Comparison of ENCODE assay signal across 33 cellular contexts in the genomic region with DNA sequence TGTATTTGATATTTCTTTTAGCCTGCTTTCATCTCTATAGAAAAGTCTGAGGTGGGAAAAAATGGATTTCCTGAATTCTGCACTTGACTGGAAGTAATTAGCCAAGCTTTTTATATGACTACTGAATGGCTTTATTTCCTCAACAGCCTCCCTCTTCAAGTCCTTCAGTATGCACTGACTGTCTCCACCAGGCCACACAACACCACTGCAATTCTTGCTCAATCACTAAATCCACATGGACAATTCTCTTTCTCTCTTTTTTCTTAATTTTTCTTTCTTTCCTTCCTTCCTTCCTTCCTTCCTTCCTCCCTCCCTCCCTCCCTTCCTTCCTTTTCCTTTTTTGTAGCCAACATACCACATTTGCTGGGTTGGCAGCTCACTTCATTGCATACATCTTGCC.
"Had no signal": no experiment of that assay in that cellular context is flagged by ENCODE, and none has a peak within 500 bp of the region (broad histone marks: within the 10 kb centered on the region; RNA-seq: fewer than 3 reads in every experiment).

No MANE protein-coding gene starts in this region.

- H3K27ac ChIP-seq: ascending aorta, cardiac muscle cell, PC-9, RWPE1, WERI-Rb-1 had no signal

- H3K9me3 ChIP-seq: ascending aorta had no signal

- H3K27ac Mint-ChIP-seq: activated CD4-positive, alpha-beta memory T cell treated with anti-CD3 and anti-CD28 coated beads, Interleukin-2, amount 10 ng/mL, durations not matched to agents 7 days and 5 days; activated CD8-positive, alpha-beta memory T cell treated with anti-CD3 and anti-CD28 coated beads, Interleukin-2, amount 10 ng/mL, durations not matched to agents 7 days and 5 days; activated naive CD4-positive, alpha-beta T cell treated with anti-CD3 and anti-CD28 coated beads, Interleukin-2, amount 50 U/mL, for 24 hours; activated naive CD8-positive, alpha-beta T cell treated with anti-CD3 and anti-CD28 coated beads, Interleukin-2, amount 10 ng/mL, durations not matched to agents 7 days and 5 days; activated T-cell treated with anti-CD3 and anti-CD28 coated beads, Interleukin-2, amount 50 U/mL, for 72 hours; activated T-helper 2 cell treated with anti-CD3 and anti-CD28 coated beads, Interferon-gamma antibody, Interleukin-2, Interleukin-4, amounts not matched to agents 10 μg/mL and 5 μg/mL and 100 μg/mL, durations not matched to agents 14 hours and 24 hours and 36 hours had no signal

- H3K36me3 ChIP-seq: ascending aorta, cardiac muscle cell, WERI-Rb-1 had no signal

- H3K36me3 Mint-ChIP-seq: activated CD8-positive, alpha-beta memory T cell treated with anti-CD3 and anti-CD28 coated beads, Interleukin-2, amount 10 ng/mL, durations not matched to agents 7 days and 5 days; activated naive CD4-positive, alpha-beta T cell treated with anti-CD3 and anti-CD28 coated beads, Interleukin-2, amount 50 U/mL, for 24 hours; activated naive CD8-positive, alpha-beta T cell treated with anti-CD3 and anti-CD28 coated beads, Interleukin-2, amount 10 ng/mL, durations not matched to agents 7 days and 5 days had no signal

- H3K4me3 ChIP-seq: ascending aorta, cardiac muscle cell, PC-9 had no signal

- H3K4me2 ChIP-seq: PC-9 had no signal

- H3K27me3 ChIP-seq: ascending aorta, cardiac muscle cell had no signal

- ATAC-seq: activated CD8-positive, alpha-beta memory T cell treated with anti-CD3 and anti-CD28 coated beads, Interleukin-2, amount 10 ng/mL, durations not matched to agents 7 days and 5 days; activated T-cell treated with anti-CD3 and anti-CD28 coated beads, Interleukin-2, amount 50 U/mL, for 72 hours; Right ventricle myocardium inferior had no signal

- H2AFZ ChIP-seq: PC-9 had no signal

- H3K4me3 Mint-ChIP-seq: activated CD4-positive, alpha-beta memory T cell treated with anti-CD3 and anti-CD28 coated beads, Interleukin-2, amount 10 ng/mL, durations not matched to agents 7 days and 5 days; activated CD8-positive, alpha-beta memory T cell treated with anti-CD3 and anti-CD28 coated beads, Interleukin-2, amount 10 ng/mL, durations not matched to agents 7 days and 5 days; activated naive CD4-positive, alpha-beta T cell treated with anti-CD3 and anti-CD28 coated beads, Interleukin-2, amount 50 U/mL, for 24 hours; activated naive CD8-positive, alpha-beta T cell treated with anti-CD3 and anti-CD28 coated beads, Interleukin-2, amount 10 ng/mL, durations not matched to agents 7 days and 5 days; activated T-cell treated with anti-CD3 and anti-CD28 coated beads, Interleukin-2, amount 50 U/mL, for 72 hours; central memory CD8-positive, alpha-beta T cell had no signal

- DNase-seq: activated CD4-positive, alpha-beta memory T cell treated with anti-CD3 and anti-CD28 coated beads, Interleukin-2, amount 10 ng/mL, durations not matched to agents 7 days and 5 days; activated CD4-positive, alpha-beta T cell treated with anti-CD3 and anti-CD28 coated beads for 1 hour; activated CD4-positive, alpha-beta T cell treated with anti-CD3 and anti-CD28 coated beads for 48 hours; activated CD4-positive, CD25-positive, alpha-beta regulatory T cell; activated CD8-positive, alpha-beta memory T cell treated with anti-CD3 and anti-CD28 coated beads for 24 hours; activated CD8-positive, alpha-beta memory T cell treated with anti-CD3 and anti-CD28 coated beads, Interleukin-2, amount 10 ng/mL, durations not matched to agents 7 days and 5 days; activated CD8-positive, alpha-beta memory T cell treated with anti-CD3 and anti-CD28 coated beads, Interleukin-2, amount 50 U/mL, for 48 hours; activated gamma-delta T cell; activated naive CD4-positive, alpha-beta T cell treated with Interleukin-2 at 50 U/mL for 16 hours; activated naive CD8-positive, alpha-beta T cell treated with anti-CD3 and anti-CD28 coated beads, Interleukin-2, amount 10 ng/mL, durations not matched to agents 7 days and 5 days; activated T-cell treated with anti-CD3 and anti-CD28 coated beads, Interleukin-2, amount 50 U/mL, for 72 hours; amygdala; Karpas-422; NCI-H1105; NCI-H1417 treated with DMSO at 0.1 percent for 48 hours; NCI-H187 treated with DMSO at 0.1 percent for 48 hours; NCI-H2081; NCI-H345; NCI-H524 treated with DMSO at 0.1 percent for 48 hours; PC-9; SIG-M5; SW 1271; T-helper 1 cell; T-helper 2 cell; T-helper 9 cell; WERI-Rb-1 had no signal

- H3K9me3 Mint-ChIP-seq: activated CD4-positive, alpha-beta memory T cell treated with anti-CD3 and anti-CD28 coated beads, Interleukin-2, amount 10 ng/mL, durations not matched to agents 7 days and 5 days; activated naive CD4-positive, alpha-beta T cell treated with anti-CD3 and anti-CD28 coated beads, Interleukin-2, amount 50 U/mL, for 24 hours; activated naive CD8-positive, alpha-beta T cell treated with anti-CD3 and anti-CD28 coated beads, Interleukin-2, amount 10 ng/mL, durations not matched to agents 7 days and 5 days; activated T-cell treated with anti-CD3 and anti-CD28 coated beads, Interleukin-2, amount 50 U/mL, for 72 hours; activated T-helper 2 cell treated with anti-CD3 and anti-CD28 coated beads, Interferon-gamma antibody, Interleukin-2, Interleukin-4, amounts not matched to agents 10 μg/mL and 5 μg/mL and 100 μg/mL, durations not matched to agents 14 hours and 24 hours and 36 hours; central memory CD8-positive, alpha-beta T cell had no signal

- H3K4me1 Mint-ChIP-seq: activated CD4-positive, alpha-beta memory T cell treated with anti-CD3 and anti-CD28 coated beads, Interleukin-2, amount 10 ng/mL, durations not matched to agents 7 days and 5 days; activated CD8-positive, alpha-beta memory T cell treated with anti-CD3 and anti-CD28 coated beads, Interleukin-2, amount 10 ng/mL, durations not matched to agents 7 days and 5 days; activated naive CD4-positive, alpha-beta T cell treated with anti-CD3 and anti-CD28 coated beads, Interleukin-2, amount 50 U/mL, for 24 hours; activated naive CD8-positive, alpha-beta T cell treated with anti-CD3 and anti-CD28 coated beads, Interleukin-2, amount 10 ng/mL, durations not matched to agents 7 days and 5 days; central memory CD8-positive, alpha-beta T cell had no signal

- H3K4me1 ChIP-seq: ascending aorta had no signal
